1 cellular context compared by ENCODE assay signal in the genomic region with DNA sequence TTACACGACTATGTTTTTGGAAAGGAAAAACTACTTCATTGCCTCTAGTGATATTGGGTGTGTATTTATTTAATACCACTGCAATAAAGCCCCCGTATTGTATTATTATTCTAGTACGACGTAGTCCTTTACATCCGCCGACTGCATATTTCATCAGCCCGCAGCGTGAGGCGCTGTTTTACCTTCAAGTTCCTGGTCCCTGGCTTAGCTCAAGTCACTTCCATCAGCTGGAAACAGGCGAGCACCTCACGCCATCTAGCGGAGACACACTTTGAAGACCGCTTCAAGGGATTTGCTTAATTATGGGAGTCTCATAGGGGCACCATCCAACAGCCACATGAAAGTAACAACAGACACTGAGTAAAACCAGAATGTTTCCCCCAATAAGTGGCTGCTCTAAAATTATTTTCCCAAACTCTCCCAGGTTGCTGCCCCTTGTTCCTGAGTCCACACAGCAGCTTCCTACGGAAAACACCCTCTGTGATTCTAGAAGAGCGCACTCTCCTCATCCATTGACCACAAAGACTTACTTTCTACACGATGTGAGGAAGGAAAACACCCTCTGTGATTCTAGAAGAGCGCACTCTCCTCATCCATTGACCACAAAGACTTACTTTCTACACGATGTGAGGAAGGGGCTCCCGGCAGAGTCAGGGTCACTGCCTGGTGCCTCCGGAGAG.
TF ChIP-seq lines count a peak whose summit lies in the region.

No MANE protein-coding gene starts in this region.

TF ChIP-seq in K562, 482 proteins besides CTCF, POLR2A, EP300 and RAD21 (continued from another document and continues in another):
- TF ChIP-seq, protein P1, sequence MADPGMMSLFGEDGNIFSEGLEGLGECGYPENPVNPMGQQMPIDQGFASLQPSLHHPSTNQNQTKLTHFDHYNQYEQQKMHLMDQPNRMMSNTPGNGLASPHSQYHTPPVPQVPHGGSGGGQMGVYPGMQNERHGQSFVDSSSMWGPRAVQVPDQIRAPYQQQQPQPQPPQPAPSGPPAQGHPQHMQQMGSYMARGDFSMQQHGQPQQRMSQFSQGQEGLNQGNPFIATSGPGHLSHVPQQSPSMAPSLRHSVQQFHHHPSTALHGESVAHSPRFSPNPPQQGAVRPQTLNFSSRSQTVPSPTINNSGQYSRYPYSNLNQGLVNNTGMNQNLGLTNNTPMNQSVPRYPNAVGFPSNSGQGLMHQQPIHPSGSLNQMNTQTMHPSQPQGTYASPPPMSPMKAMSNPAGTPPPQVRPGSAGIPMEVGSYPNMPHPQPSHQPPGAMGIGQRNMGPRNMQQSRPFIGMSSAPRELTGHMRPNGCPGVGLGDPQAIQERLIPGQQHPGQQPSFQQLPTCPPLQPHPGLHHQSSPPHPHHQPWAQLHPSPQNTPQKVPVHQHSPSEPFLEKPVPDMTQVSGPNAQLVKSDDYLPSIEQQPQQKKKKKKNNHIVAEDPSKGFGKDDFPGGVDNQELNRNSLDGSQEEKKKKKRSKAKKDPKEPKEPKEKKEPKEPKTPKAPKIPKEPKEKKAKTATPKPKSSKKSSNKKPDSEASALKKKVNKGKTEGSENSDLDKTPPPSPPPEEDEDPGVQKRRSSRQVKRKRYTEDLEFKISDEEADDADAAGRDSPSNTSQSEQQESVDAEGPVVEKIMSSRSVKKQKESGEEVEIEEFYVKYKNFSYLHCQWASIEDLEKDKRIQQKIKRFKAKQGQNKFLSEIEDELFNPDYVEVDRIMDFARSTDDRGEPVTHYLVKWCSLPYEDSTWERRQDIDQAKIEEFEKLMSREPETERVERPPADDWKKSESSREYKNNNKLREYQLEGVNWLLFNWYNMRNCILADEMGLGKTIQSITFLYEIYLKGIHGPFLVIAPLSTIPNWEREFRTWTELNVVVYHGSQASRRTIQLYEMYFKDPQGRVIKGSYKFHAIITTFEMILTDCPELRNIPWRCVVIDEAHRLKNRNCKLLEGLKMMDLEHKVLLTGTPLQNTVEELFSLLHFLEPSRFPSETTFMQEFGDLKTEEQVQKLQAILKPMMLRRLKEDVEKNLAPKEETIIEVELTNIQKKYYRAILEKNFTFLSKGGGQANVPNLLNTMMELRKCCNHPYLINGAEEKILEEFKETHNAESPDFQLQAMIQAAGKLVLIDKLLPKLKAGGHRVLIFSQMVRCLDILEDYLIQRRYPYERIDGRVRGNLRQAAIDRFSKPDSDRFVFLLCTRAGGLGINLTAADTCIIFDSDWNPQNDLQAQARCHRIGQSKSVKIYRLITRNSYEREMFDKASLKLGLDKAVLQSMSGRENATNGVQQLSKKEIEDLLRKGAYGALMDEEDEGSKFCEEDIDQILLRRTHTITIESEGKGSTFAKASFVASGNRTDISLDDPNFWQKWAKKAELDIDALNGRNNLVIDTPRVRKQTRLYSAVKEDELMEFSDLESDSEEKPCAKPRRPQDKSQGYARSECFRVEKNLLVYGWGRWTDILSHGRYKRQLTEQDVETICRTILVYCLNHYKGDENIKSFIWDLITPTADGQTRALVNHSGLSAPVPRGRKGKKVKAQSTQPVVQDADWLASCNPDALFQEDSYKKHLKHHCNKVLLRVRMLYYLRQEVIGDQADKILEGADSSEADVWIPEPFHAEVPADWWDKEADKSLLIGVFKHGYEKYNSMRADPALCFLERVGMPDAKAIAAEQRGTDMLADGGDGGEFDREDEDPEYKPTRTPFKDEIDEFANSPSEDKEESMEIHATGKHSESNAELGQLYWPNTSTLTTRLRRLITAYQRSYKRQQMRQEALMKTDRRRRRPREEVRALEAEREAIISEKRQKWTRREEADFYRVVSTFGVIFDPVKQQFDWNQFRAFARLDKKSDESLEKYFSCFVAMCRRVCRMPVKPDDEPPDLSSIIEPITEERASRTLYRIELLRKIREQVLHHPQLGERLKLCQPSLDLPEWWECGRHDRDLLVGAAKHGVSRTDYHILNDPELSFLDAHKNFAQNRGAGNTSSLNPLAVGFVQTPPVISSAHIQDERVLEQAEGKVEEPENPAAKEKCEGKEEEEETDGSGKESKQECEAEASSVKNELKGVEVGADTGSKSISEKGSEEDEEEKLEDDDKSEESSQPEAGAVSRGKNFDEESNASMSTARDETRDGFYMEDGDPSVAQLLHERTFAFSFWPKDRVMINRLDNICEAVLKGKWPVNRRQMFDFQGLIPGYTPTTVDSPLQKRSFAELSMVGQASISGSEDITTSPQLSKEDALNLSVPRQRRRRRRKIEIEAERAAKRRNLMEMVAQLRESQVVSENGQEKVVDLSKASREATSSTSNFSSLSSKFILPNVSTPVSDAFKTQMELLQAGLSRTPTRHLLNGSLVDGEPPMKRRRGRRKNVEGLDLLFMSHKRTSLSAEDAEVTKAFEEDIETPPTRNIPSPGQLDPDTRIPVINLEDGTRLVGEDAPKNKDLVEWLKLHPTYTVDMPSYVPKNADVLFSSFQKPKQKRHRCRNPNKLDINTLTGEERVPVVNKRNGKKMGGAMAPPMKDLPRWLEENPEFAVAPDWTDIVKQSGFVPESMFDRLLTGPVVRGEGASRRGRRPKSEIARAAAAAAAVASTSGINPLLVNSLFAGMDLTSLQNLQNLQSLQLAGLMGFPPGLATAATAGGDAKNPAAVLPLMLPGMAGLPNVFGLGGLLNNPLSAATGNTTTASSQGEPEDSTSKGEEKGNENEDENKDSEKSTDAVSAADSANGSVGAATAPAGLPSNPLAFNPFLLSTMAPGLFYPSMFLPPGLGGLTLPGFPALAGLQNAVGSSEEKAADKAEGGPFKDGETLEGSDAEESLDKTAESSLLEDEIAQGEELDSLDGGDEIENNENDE (IDR thresholded peaks at IDR 0.05; ENCODE audit: low read depth, low read length), result no peak
- TF ChIP-seq, protein P2, sequence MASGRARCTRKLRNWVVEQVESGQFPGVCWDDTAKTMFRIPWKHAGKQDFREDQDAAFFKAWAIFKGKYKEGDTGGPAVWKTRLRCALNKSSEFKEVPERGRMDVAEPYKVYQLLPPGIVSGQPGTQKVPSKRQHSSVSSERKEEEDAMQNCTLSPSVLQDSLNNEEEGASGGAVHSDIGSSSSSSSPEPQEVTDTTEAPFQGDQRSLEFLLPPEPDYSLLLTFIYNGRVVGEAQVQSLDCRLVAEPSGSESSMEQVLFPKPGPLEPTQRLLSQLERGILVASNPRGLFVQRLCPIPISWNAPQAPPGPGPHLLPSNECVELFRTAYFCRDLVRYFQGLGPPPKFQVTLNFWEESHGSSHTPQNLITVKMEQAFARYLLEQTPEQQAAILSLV (tag; IDR thresholded peaks at IDR 0.05), result no peak
- TF ChIP-seq ELF1 (tag; IDR thresholded peaks at IDR 0.05) (peak; percentile 55), GABPB2 (CRISPR knock-in tag; conservative IDR thresholded peaks at IDR 0.05) (no peak), ZNF121 (CRISPR knock-in tag; conservative IDR thresholded peaks at IDR 0.05) (no peak), GATAD2A (IDR thresholded peaks at IDR 0.05) (no peak), SRF (CRISPR knock-in tag; IDR thresholded peaks at IDR 0.05) (no peak), NFIC (IDR thresholded peaks at IDR 0.05) (no peak), BDP1 (IDR thresholded peaks at IDR 0.05; ENCODE audit: insufficient read depth, insufficient read length) (no peak), KHSRP (IDR thresholded peaks at IDR 0.05) (no peak), RBM22 (IDR thresholded peaks at IDR 0.05; ENCODE audit: low read depth, low read length, poor library complexity, severe bottlenecking) (no peak), ETV1 (tag; conservative IDR thresholded peaks at IDR 0.05; ENCODE audit: low read depth) (peak; percentile 55), ZNF282 (CRISPR knock-in tag; IDR thresholded peaks at IDR 0.05) (no peak), RB1 (IDR thresholded peaks at IDR 0.05; ENCODE audit: low read depth) (0 out of 2 replicates have a peak, but pooled peaks have one; percentile 16), HMG20B (CRISPR knock-in tag; IDR thresholded peaks at IDR 0.05) (no peak), ATF1 (CRISPR knock-in tag; IDR thresholded peaks at IDR 0.05) (no peak), ATF1 (tag; IDR thresholded peaks at IDR 0.05) (no peak), ZSCAN32 (CRISPR knock-in tag; IDR thresholded peaks at IDR 0.05) (no peak), SMAD2 (IDR thresholded peaks at IDR 0.05; ENCODE audit: low read depth, low read length) (no peak), MTF1 (CRISPR knock-in tag; IDR thresholded peaks at IDR 0.05; ENCODE audit: borderline replicate concordance) (no peak)
- TF ChIP-seq, protein P3, sequence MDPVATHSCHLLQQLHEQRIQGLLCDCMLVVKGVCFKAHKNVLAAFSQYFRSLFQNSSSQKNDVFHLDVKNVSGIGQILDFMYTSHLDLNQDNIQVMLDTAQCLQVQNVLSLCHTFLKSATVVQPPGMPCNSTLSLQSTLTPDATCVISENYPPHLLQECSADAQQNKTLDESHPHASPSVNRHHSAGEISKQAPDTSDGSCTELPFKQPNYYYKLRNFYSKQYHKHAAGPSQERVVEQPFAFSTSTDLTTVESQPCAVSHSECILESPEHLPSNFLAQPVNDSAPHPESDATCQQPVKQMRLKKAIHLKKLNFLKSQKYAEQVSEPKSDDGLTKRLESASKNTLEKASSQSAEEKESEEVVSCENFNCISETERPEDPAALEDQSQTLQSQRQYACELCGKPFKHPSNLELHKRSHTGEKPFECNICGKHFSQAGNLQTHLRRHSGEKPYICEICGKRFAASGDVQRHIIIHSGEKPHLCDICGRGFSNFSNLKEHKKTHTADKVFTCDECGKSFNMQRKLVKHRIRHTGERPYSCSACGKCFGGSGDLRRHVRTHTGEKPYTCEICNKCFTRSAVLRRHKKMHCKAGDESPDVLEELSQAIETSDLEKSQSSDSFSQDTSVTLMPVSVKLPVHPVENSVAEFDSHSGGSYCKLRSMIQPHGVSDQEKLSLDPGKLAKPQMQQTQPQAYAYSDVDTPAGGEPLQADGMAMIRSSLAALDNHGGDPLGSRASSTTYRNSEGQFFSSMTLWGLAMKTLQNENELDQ (CRISPR knock-in tag; IDR thresholded peaks at IDR 0.05; ENCODE audit: borderline replicate concordance), result no peak
- TF ChIP-seq, protein P4, sequence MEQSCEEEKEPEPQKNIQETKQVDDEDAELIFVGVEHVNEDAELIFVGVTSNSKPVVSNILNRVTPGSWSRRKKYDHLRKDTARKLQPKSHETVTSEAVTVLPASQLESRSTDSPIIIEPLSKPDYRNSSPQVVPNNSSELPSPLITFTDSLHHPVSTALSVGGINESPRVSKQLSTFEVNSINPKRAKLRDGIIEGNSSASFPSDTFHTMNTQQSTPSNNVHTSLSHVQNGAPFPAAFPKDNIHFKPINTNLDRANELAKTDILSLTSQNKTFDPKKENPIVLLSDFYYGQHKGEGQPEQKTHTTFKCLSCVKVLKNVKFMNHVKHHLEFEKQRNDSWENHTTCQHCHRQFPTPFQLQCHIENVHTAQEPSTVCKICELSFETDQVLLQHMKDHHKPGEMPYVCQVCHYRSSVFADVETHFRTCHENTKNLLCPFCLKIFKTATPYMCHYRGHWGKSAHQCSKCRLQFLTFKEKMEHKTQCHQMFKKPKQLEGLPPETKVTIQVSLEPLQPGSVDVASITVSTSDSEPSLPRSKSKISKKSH (CRISPR knock-in tag; IDR thresholded peaks at IDR 0.05), result no peak
- TF ChIP-seq, protein P5, sequence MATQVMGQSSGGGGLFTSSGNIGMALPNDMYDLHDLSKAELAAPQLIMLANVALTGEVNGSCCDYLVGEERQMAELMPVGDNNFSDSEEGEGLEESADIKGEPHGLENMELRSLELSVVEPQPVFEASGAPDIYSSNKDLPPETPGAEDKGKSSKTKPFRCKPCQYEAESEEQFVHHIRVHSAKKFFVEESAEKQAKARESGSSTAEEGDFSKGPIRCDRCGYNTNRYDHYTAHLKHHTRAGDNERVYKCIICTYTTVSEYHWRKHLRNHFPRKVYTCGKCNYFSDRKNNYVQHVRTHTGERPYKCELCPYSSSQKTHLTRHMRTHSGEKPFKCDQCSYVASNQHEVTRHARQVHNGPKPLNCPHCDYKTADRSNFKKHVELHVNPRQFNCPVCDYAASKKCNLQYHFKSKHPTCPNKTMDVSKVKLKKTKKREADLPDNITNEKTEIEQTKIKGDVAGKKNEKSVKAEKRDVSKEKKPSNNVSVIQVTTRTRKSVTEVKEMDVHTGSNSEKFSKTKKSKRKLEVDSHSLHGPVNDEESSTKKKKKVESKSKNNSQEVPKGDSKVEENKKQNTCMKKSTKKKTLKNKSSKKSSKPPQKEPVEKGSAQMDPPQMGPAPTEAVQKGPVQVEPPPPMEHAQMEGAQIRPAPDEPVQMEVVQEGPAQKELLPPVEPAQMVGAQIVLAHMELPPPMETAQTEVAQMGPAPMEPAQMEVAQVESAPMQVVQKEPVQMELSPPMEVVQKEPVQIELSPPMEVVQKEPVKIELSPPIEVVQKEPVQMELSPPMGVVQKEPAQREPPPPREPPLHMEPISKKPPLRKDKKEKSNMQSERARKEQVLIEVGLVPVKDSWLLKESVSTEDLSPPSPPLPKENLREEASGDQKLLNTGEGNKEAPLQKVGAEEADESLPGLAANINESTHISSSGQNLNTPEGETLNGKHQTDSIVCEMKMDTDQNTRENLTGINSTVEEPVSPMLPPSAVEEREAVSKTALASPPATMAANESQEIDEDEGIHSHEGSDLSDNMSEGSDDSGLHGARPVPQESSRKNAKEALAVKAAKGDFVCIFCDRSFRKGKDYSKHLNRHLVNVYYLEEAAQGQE (CRISPR knock-in tag; IDR thresholded peaks at IDR 0.05; ENCODE audit: low read depth), result no peak
- TF ChIP-seq, protein P6, sequence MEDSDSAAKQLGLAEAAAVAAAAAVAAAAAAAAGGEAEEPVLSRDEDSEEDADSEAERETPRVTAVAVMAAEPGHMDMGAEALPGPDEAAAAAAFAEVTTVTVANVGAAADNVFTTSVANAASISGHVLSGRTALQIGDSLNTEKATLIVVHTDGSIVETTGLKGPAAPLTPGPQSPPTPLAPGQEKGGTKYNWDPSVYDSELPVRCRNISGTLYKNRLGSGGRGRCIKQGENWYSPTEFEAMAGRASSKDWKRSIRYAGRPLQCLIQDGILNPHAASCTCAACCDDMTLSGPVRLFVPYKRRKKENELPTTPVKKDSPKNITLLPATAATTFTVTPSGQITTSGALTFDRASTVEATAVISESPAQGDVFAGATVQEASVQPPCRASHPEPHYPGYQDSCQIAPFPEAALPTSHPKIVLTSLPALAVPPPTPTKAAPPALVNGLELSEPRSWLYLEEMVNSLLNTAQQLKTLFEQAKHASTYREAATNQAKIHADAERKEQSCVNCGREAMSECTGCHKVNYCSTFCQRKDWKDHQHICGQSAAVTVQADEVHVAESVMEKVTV (CRISPR knock-in tag; IDR thresholded peaks at IDR 0.05), result peak; percentile 91
- TF ChIP-seq, protein P7, sequence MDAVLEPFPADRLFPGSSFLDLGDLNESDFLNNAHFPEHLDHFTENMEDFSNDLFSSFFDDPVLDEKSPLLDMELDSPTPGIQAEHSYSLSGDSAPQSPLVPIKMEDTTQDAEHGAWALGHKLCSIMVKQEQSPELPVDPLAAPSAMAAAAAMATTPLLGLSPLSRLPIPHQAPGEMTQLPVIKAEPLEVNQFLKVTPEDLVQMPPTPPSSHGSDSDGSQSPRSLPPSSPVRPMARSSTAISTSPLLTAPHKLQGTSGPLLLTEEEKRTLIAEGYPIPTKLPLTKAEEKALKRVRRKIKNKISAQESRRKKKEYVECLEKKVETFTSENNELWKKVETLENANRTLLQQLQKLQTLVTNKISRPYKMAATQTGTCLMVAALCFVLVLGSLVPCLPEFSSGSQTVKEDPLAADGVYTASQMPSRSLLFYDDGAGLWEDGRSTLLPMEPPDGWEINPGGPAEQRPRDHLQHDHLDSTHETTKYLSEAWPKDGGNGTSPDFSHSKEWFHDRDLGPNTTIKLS (IDR thresholded peaks at IDR 0.05; ENCODE audit: borderline replicate concordance, low read depth), result no peak
- TF ChIP-seq, protein P8, sequence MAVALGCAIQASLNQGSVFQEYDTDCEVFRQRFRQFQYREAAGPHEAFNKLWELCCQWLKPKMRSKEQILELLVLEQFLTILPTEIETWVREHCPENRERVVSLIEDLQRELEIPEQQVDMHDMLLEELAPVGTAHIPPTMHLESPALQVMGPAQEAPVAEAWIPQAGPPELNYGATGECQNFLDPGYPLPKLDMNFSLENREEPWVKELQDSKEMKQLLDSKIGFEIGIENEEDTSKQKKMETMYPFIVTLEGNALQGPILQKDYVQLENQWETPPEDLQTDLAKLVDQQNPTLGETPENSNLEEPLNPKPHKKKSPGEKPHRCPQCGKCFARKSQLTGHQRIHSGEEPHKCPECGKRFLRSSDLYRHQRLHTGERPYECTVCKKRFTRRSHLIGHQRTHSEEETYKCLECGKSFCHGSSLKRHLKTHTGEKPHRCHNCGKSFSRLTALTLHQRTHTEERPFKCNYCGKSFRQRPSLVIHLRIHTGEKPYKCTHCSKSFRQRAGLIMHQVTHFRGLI (CRISPR knock-in tag; IDR thresholded peaks at IDR 0.05), result no peak
